Comparison of ENCODE assay signal across 14 cellular contexts in genomic region chr12:49748306-49748705, GRCh38. TPM values are rescaled to one million over a fixed set of nuclear protein-coding genes. Genes with fewer than 3 reads are reported as not detected.
DNase-seq lines count a peak whose midpoint lies in the region; ATAC-seq, FAIRE-seq and TF ChIP-seq lines count a peak whose summit lies in the region.
"Had no signal": no experiment of that assay in that cellular context is flagged by ENCODE, and none has a peak within 500 bp of the region (broad histone marks: within the 10 kb centered on the region; RNA-seq: fewer than 3 reads in every experiment).

No MANE protein-coding gene starts in this region.

- no peak overlapping the region for H3K4me3 ChIP-seq in keratinocyte (ENCODE audit: control insufficient read depth in 2 of 3, extremely low read depth in 1 of 3, insufficient read depth in 2 of 3, low read depth in 1 of 3, low read length in 3 of 3)
- H3K4me3 ChIP-seq: lung, prostate gland had no signal

- H3K9me1 ChIP-seq in keratinocyte (ENCODE audit: control insufficient read depth, extremely low read depth, insufficient read depth, low read length): no peaks in the 10 kb centered on the region

- H3K4me1 Mint-ChIP-seq in activated T-helper 2 cell treated with anti-CD3 and anti-CD28 coated beads, Interferon-gamma antibody, Interleukin-2, Interleukin-4, amounts not matched to agents 10 μg/mL and 5 μg/mL and 100 μg/mL, durations not matched to agents 14 hours and 24 hours and 36 hours (ENCODE audit: low read depth): peaks cover 72% of the 10 kb centered on the region

- H3K36me3 ChIP-seq in keratinocyte (ENCODE audit: control insufficient read depth in 2 of 2, extremely low read depth in 1 of 2, insufficient read depth in 2 of 2, low read length in 2 of 2): peaks cover 5 to 31% of the 10 kb centered on the region in 2 experiments

- no peaks in the 10 kb centered on the region for H3K9me3 Mint-ChIP-seq in activated T-helper 2 cell treated with anti-CD3 and anti-CD28 coated beads, Interferon-gamma antibody, Interleukin-2, Interleukin-4, amounts not matched to agents 10 μg/mL and 5 μg/mL and 100 μg/mL, durations not matched to agents 14 hours and 24 hours and 36 hours
- H3K9me3 Mint-ChIP-seq: brain, CD14-positive monocyte had no signal

- peaks cover 30% of the 10 kb centered on the region for H4K20me1 ChIP-seq in keratinocyte (ENCODE audit: control insufficient read depth, extremely low read depth, insufficient read depth, low read length)

- no peak overlapping the region for H3K4me2 ChIP-seq in keratinocyte (ENCODE audit: control insufficient read depth, extremely low read depth, insufficient read depth, low read depth, low read length)

- H3K36me3 Mint-ChIP-seq in activated T-helper 2 cell treated with anti-CD3 and anti-CD28 coated beads, Interferon-gamma antibody, Interleukin-2, Interleukin-4, amounts not matched to agents 10 μg/mL and 5 μg/mL and 100 μg/mL, durations not matched to agents 14 hours and 24 hours and 36 hours (ENCODE audit: low read depth): peaks cover 69% of the 10 kb centered on the region

- no peak for ATAC-seq in omental fat pad (ENCODE audit: low FRiP score)

- peak; percentile 13 for DNase-seq in AG08396 (ENCODE audit: low spot score)
- DNase-seq in GM12891 (ENCODE audit: insufficient read length, low spot score): no peak
- DNase-seq in activated T-helper 2 cell treated with anti-CD3 and anti-CD28 coated beads, Interferon-gamma antibody, Interleukin-2, Interleukin-4, amounts not matched to agents 10 μg/mL and 5 μg/mL and 100 μg/mL, durations not matched to agents 14 hours and 24 hours and 36 hours (ENCODE audit: low spot score): no peak
- no peak for DNase-seq in keratinocyte (ENCODE audit: low read depth, low spot score)
- DNase-seq in NCI-H146 (lab: John Stamatoyannopoulos, UW): no peak
- no peak for DNase-seq in COR-L47 (lab: John Stamatoyannopoulos, UW)
- DNase-seq in omental fat pad (ENCODE audit: low spot score): no peak
- DNase-seq in stimulated activated CD8-positive, alpha-beta memory T cell treated with anti-CD3 and anti-CD28 coated beads, Interleukin-4, amount 100 ng/mL, for 48 hours: no peak
- DNase-seq: KBM-7, SW 1271 had no signal

- peaks cover 99% of the 10 kb centered on the region for H3K79me2 ChIP-seq in keratinocyte (ENCODE audit: control insufficient read depth, insufficient read depth, low read length)

- no peaks in the 10 kb centered on the region for H3K27me3 Mint-ChIP-seq in activated T-helper 2 cell treated with anti-CD3 and anti-CD28 coated beads, Interferon-gamma antibody, Interleukin-2, Interleukin-4, amounts not matched to agents 10 μg/mL and 5 μg/mL and 100 μg/mL, durations not matched to agents 14 hours and 24 hours and 36 hours (ENCODE audit: low read depth)
- H3K27me3 Mint-ChIP-seq: brain had no signal

- H2AFZ ChIP-seq in keratinocyte (ENCODE audit: control insufficient read depth, low read length): no peak overlapping the region

- H3K4me1 ChIP-seq in keratinocyte (ENCODE audit: control insufficient read depth, extremely low read depth, insufficient read depth, low read length): peaks cover 41% of the 10 kb centered on the region

- H3K27me3 ChIP-seq in keratinocyte (ENCODE audit: control insufficient read depth, extremely low read depth, insufficient read depth, low read length): no peaks in the 10 kb centered on the region

- peak overlapping the region; percentile 37 for H3K27ac ChIP-seq in keratinocyte (ENCODE audit: control insufficient read depth, insufficient read depth, low read length)

- peak overlapping the region; percentile 51 for H3K27ac Mint-ChIP-seq in activated T-helper 2 cell treated with anti-CD3 and anti-CD28 coated beads, Interferon-gamma antibody, Interleukin-2, Interleukin-4, amounts not matched to agents 10 μg/mL and 5 μg/mL and 100 μg/mL, durations not matched to agents 14 hours and 24 hours and 36 hours

- no peak overlapping the region for H3K9ac ChIP-seq in keratinocyte (ENCODE audit: control insufficient read depth, extremely low read depth, insufficient read depth, low read length)

- FAIRE-seq in GM12891 (lab: Jason Lieb, UNC): peak; percentile 54
- FAIRE-seq in keratinocyte (lab: Jason Lieb, UNC): no peak

- H3K9me3 ChIP-seq in keratinocyte (ENCODE audit: control insufficient read depth, low read depth, low read length): no peaks in the 10 kb centered on the region
- H3K9me3 ChIP-seq: prostate gland had no signal

- H3K4me3 Mint-ChIP-seq in activated T-helper 2 cell treated with anti-CD3 and anti-CD28 coated beads, Interferon-gamma antibody, Interleukin-2, Interleukin-4, amounts not matched to agents 10 μg/mL and 5 μg/mL and 100 μg/mL, durations not matched to agents 14 hours and 24 hours and 36 hours (ENCODE audit: low read depth): peak overlapping the region; percentile 38
- H3K4me3 Mint-ChIP-seq: CD14-positive monocyte had no signal

- dilution Hi-C loops in keratinocyte (cut with MboI; ENCODE audit: extremely low pct_ligation_motif_present, low sequenced_read_pairs): no loop called here

- TF ChIP-seq POLR2A in GM12891 (IDR thresholded peaks at IDR 0.05; ENCODE audit: low read depth, low read length): no peak

- no peak for TF ChIP-seq CTCF in keratinocyte (optimal IDR thresholded peaks at IDR 0.05 in 1 of 3, IDR thresholded peaks at IDR 0.05 in 1 of 3, conservative IDR thresholded peaks at IDR 0.05 in 1 of 3; ENCODE audit: extremely low read depth in 1 of 3, insufficient read depth in 2 of 3, low read length in 3 of 3)
- no peak for TF ChIP-seq CTCF in omental fat pad (IDR thresholded peaks at IDR 0.05)

- intact Hi-C loops in activated T-helper 2 cell treated with anti-CD3 and anti-CD28 coated beads, Interferon-gamma antibody, Interleukin-2, Interleukin-4, amounts not matched to agents 10 μg/mL and 5 μg/mL and 100 μg/mL, durations not matched to agents 14 hours and 24 hours and 36 hours (cut with micrococcal nuclease): loop anchor here (10.0 kb wide), 1 partner anchor 384 kb away; the partner anchor contains the start of gene SPATS2

TF ChIP-seq in GM12891, 5 proteins besides CTCF, POLR2A, EP300 and RAD21:
- TF ChIP-seq POU2F2 (IDR thresholded peaks at IDR 0.05; ENCODE audit: low read depth, low read length): no peak

RNA-seq across cellular contexts. Expression of gene TMBIM6, which starts 6.9 kb away (rescaled TPM):
- polyA plus RNA-seq in GM12891 (2012; ENCODE audit: low read depth, missing spikeins): 188 TPM
- 405 and 431 TPM in 2 replicates for total RNA-seq in activated T-helper 2 cell treated with anti-CD3 and anti-CD28 coated beads, Interferon-gamma antibody, Interleukin-2, Interleukin-4, amounts not matched to agents 10 μg/mL and 5 μg/mL and 100 μg/mL, durations not matched to agents 14 hours and 24 hours and 36 hours
- polyA plus RNA-seq in keratinocyte: 619 to 815 TPM (median 668 TPM) in 3 replicates
- 132 TPM for polyA plus RNA-seq in keratinocyte (2011; ENCODE audit: low read depth)
- polyA plus RNA-seq in keratinocyte (2011; cell fraction: cytosol; rRNA removed): 356 and 589 TPM in 2 replicates
- polyA plus RNA-seq in keratinocyte (2011; cell fraction: nucleus; rRNA removed): 842 and 1,127 TPM in 2 replicates
- polyA plus RNA-seq in keratinocyte (2012; ENCODE audit: low replicate concordance): 338 and 535 TPM in 2 replicates
- polyA minus RNA-seq in keratinocyte: 298 to 596 TPM (median 498 TPM) in 3 replicates
- polyA minus RNA-seq in keratinocyte (2011; cell fraction: cytosol; rRNA and poly(A)+ RNA removed): 190 TPM
- polyA minus RNA-seq in keratinocyte (2011; cell fraction: nucleus; rRNA and poly(A)+ RNA removed): 379 and 667 TPM in 2 replicates
- total RNA-seq in omental fat pad: 100 to 1,000 TPM; 337 to 481 (median 397) TPM

RNA-seq across cellular contexts. Expression of gene FMNL3, which starts 41.1 kb away (rescaled TPM):
- 40.1 TPM for polyA plus RNA-seq in GM12891 (2012; ENCODE audit: low read depth, missing spikeins)
- 36.2 and 38.0 TPM in 2 replicates for total RNA-seq in activated T-helper 2 cell treated with anti-CD3 and anti-CD28 coated beads, Interferon-gamma antibody, Interleukin-2, Interleukin-4, amounts not matched to agents 10 μg/mL and 5 μg/mL and 100 μg/mL, durations not matched to agents 14 hours and 24 hours and 36 hours
- polyA plus RNA-seq in keratinocyte: 1.1 to 1.4 TPM (median 1.2 TPM) in 3 replicates
- polyA plus RNA-seq in keratinocyte (2011; ENCODE audit: low read depth): 0.05 TPM
- 1.3 and 1.4 TPM in 2 replicates for polyA plus RNA-seq in keratinocyte (2011; cell fraction: cytosol; rRNA removed)
- 2.9 and 3.3 TPM in 2 replicates for polyA plus RNA-seq in keratinocyte (2011; cell fraction: nucleus; rRNA removed)
- polyA plus RNA-seq in keratinocyte (2012; ENCODE audit: low replicate concordance): 0.41 and 1.3 TPM in 2 replicates
- polyA minus RNA-seq in keratinocyte: 3.9 to 5.2 TPM (median 4.9 TPM) in 3 replicates
- 5.2 TPM for polyA minus RNA-seq in keratinocyte (2011; cell fraction: cytosol; rRNA and poly(A)+ RNA removed)
- polyA minus RNA-seq in keratinocyte (2011; cell fraction: nucleus; rRNA and poly(A)+ RNA removed): 2.1 and 4.6 TPM in 2 replicates
- 10 to 100 TPM in 3 of 4 donors, 1 to 10 TPM in 1; 5.7 to 28.8 (median 22.1) TPM for total RNA-seq in omental fat pad
